18 cellular contexts compared by ENCODE assay signal in the genomic region with DNA sequence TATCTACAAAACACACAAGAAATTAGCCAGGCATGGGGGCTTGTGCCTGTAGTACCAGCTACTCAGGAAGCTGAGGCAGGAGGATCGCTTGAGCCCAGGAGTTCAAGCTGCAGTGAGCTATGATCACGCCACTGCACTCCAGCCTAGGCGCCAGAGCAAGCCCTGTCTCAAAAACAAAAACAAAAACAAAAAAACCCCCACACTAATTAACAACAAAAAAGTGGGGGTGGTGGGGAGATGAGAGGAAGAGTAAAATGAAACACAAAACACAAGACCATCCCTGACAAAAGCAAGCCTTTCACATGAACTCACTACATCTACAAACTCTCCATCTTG. TPM values are rescaled to one million over a fixed set of nuclear protein-coding genes. Genes with fewer than 3 reads are reported as not detected.
DNase-seq lines count a peak whose midpoint lies in the region; ATAC-seq and TF ChIP-seq lines count a peak whose summit lies in the region.
"Had no signal": no experiment of that assay in that cellular context is flagged by ENCODE, and none has a peak within 500 bp of the region (broad histone marks: within the 10 kb centered on the region; RNA-seq: fewer than 3 reads in every experiment).

No MANE protein-coding gene starts in this region.

- peaks cover 2% of the 10 kb centered on the region for H3K36me3 Mint-ChIP-seq in neural progenitor cell
- H3K36me3 Mint-ChIP-seq: CD4-positive, alpha-beta memory T cell; stimulated activated effector memory CD8-positive, alpha-beta T cell treated with anti-CD3 and anti-CD28 coated beads, Interleukin-12 subunit alpha, Interleukin-12 subunit beta, amount 100 ng/mL, for 72 hours; T-cell had no signal

- H3K4me1 Mint-ChIP-seq in neural progenitor cell, result peaks cover 18% of the 10 kb centered on the region

- H3K9me3 ChIP-seq in right atrium auricular region, result no peaks in the 10 kb centered on the region
- H3K9me3 ChIP-seq in esophagus (ENCODE audit: control insufficient read depth in 2 of 2, insufficient read depth in 1 of 2, low read depth in 1 of 2, low read length in 1 of 2), result no peaks in the 10 kb centered on the region
- H3K9me3 ChIP-seq in neural progenitor cell (ENCODE audit: low read depth), result no peaks in the 10 kb centered on the region
- no peaks in the 10 kb centered on the region for H3K9me3 ChIP-seq in vagina
- H3K9me3 ChIP-seq: ovary, uterus had no signal

- no peak for TF ChIP-seq POLR2A in vagina (IDR thresholded peaks at IDR 0.05)

- no peaks in the 10 kb centered on the region for H3F3A ChIP-seq in neural progenitor cell (ENCODE audit: low read depth)

- DNase-seq in right atrium auricular region (ENCODE audit: low spot score) (no peak), cardiac septum (ENCODE audit: low spot score) (no peak), neural progenitor cell (ENCODE audit: low spot score) (no peak), vagina (ENCODE audit: extremely low spot score in 2 of 2) (no peak), NOMO-1 treated with dmso at 0.1 percent for 144 hours (lab: John Stamatoyannopoulos, UW; ENCODE audit: unreplicated experiment) (no peak), left colon (no peak)
- DNase-seq: activated CD8-positive, alpha-beta T cell treated with anti-CD3 and anti-CD28 coated beads, Interleukin-2, amount 10 ng/mL, durations not matched to agents 7 days and 5 days; activated naive CD8-positive, alpha-beta T cell treated with anti-CD3 and anti-CD28 coated beads, Interleukin-2, amount 50 U/mL, for 24 hours; CD4-positive, alpha-beta memory T cell; T-cell; WERI-Rb-1 had no signal

- H3K9ac ChIP-seq in neural progenitor cell, result no peak overlapping the region
- H3K9ac ChIP-seq: KMS-11 had no signal

- H3K4me3 Mint-ChIP-seq in neural progenitor cell, result no peak overlapping the region
- H3K4me3 Mint-ChIP-seq: activated CD8-positive, alpha-beta T cell treated with anti-CD3 and anti-CD28 coated beads, Interleukin-2, amount 10 ng/mL, durations not matched to agents 7 days and 5 days; activated naive CD8-positive, alpha-beta T cell treated with anti-CD3 and anti-CD28 coated beads, Interleukin-2, amount 50 U/mL, for 24 hours; stimulated activated effector memory CD8-positive, alpha-beta T cell treated with anti-CD3 and anti-CD28 coated beads, Interleukin-12 subunit alpha, Interleukin-12 subunit beta, amount 100 ng/mL, for 72 hours; T-cell had no signal

- H3K27ac ChIP-seq in right atrium auricular region, result peak overlapping the region; percentile 54 to 72
- H3K27ac ChIP-seq in esophagus (ENCODE audit: low read depth in 2 of 2, low read length in 1 of 2), result peak overlapping the region; percentile 79 to 98
- no peak overlapping the region for H3K27ac ChIP-seq in neural progenitor cell
- peak overlapping the region; percentile 54 for H3K27ac ChIP-seq in vagina
- H3K27ac ChIP-seq: KMS-11, uterus, WERI-Rb-1 had no signal

- H3K27ac Mint-ChIP-seq in neural progenitor cell, result no peak overlapping the region
- H3K27ac Mint-ChIP-seq: activated CD8-positive, alpha-beta T cell treated with anti-CD3 and anti-CD28 coated beads, Interleukin-2, amount 10 ng/mL, durations not matched to agents 7 days and 5 days; activated naive CD8-positive, alpha-beta T cell treated with anti-CD3 and anti-CD28 coated beads, Interleukin-2, amount 50 U/mL, for 24 hours; CD4-positive, alpha-beta memory T cell; stimulated activated effector memory CD8-positive, alpha-beta T cell treated with anti-CD3 and anti-CD28 coated beads, Interleukin-12 subunit alpha, Interleukin-12 subunit beta, amount 100 ng/mL, for 72 hours; T-cell had no signal

- no peaks in the 10 kb centered on the region for H4K20me1 ChIP-seq in neural progenitor cell (ENCODE audit: low read depth)

- ATAC-seq in left colon (no peak), HG02938 (IDR thresholded peaks at IDR 0.05; ENCODE audit: unreplicated experiment) (no peak)
- ATAC-seq: activated CD8-positive, alpha-beta T cell treated with anti-CD3 and anti-CD28 coated beads, Interleukin-2, amount 10 ng/mL, durations not matched to agents 7 days and 5 days; activated naive CD8-positive, alpha-beta T cell treated with anti-CD3 and anti-CD28 coated beads, Interleukin-2, amount 50 U/mL, for 24 hours; stimulated activated effector memory CD8-positive, alpha-beta T cell treated with anti-CD3 and anti-CD28 coated beads, Interleukin-12 subunit alpha, Interleukin-12 subunit beta, amount 100 ng/mL, for 72 hours; T-cell had no signal

- no peaks in the 10 kb centered on the region for H3K36me3 ChIP-seq in right atrium auricular region
- no peaks in the 10 kb centered on the region for H3K36me3 ChIP-seq in esophagus (ENCODE audit: control insufficient read depth in 2 of 2, insufficient read depth in 2 of 2, low read length in 1 of 2)
- no peaks in the 10 kb centered on the region for H3K36me3 ChIP-seq in neural progenitor cell
- no peaks in the 10 kb centered on the region for H3K36me3 ChIP-seq in vagina
- H3K36me3 ChIP-seq: ovary, uterus, WERI-Rb-1 had no signal

- H2AFZ ChIP-seq in neural progenitor cell (replicated peaks), result peak overlapping the region; percentile 63

- H3K4me1 ChIP-seq in right atrium auricular region (peaks cover 0 to 27% of the 10 kb centered on the region in 2 donors), esophagus (ENCODE audit: control insufficient read depth in 2 of 2, insufficient read depth in 2 of 2, low read length in 1 of 2) (peaks cover 0 to 10% of the 10 kb centered on the region in 2 donors), neural progenitor cell (peaks cover 13% of the 10 kb centered on the region), vagina (no peaks in the 10 kb centered on the region)
- H3K4me1 ChIP-seq: uterus had no signal

- H3K4me3 ChIP-seq in right atrium auricular region (no peak overlapping the region), esophagus (ENCODE audit: low read depth in 1 of 2, low read length in 2 of 2) (no peak overlapping the region), neural progenitor cell (no peak overlapping the region), vagina (no peak overlapping the region)
- H3K4me3 ChIP-seq: ovary, smooth muscle cell, uterus had no signal

- WGBS in esophagus, 2 donors, result 96 to 97% methylated on average over 3 of the region's 3 CpGs

- intact Hi-C loops in cardiac septum (cut with DNase I) (no loop called here), vagina (cut with DNase I) (no loop called here), left colon (cut with DNase I, micrococcal nuclease) (no loop called here)

- no peak overlapping the region for H3K4me2 ChIP-seq in neural progenitor cell
- H3K4me2 ChIP-seq: KMS-11, smooth muscle cell had no signal

- no peaks in the 10 kb centered on the region for H3K27me3 ChIP-seq in right atrium auricular region
- H3K27me3 ChIP-seq in esophagus (ENCODE audit: control insufficient read depth in 1 of 2, insufficient read depth in 2 of 2, low read length in 2 of 2), result no peaks in the 10 kb centered on the region
- H3K27me3 ChIP-seq in neural progenitor cell, result no peaks in the 10 kb centered on the region
- H3K27me3 ChIP-seq in vagina, result no peaks in the 10 kb centered on the region
- H3K27me3 ChIP-seq: ovary, uterus had no signal

- no peak for TF ChIP-seq CTCF in right atrium auricular region (IDR thresholded peaks at IDR 0.05)
- no peak for TF ChIP-seq CTCF in neural progenitor cell (IDR thresholded peaks at IDR 0.05)
- no peak for TF ChIP-seq CTCF in vagina (IDR thresholded peaks at IDR 0.05)

- H3K27me3 Mint-ChIP-seq in neural progenitor cell (ENCODE audit: insufficient read depth, low read depth), result peaks cover 7% of the 10 kb centered on the region
- H3K27me3 Mint-ChIP-seq: activated naive CD8-positive, alpha-beta T cell treated with anti-CD3 and anti-CD28 coated beads, Interleukin-2, amount 50 U/mL, for 24 hours; T-cell had no signal

- peaks cover 8% of the 10 kb centered on the region for H3K9me3 Mint-ChIP-seq in neural progenitor cell
- H3K9me3 Mint-ChIP-seq: activated naive CD8-positive, alpha-beta T cell treated with anti-CD3 and anti-CD28 coated beads, Interleukin-2, amount 50 U/mL, for 24 hours; CD4-positive, alpha-beta memory T cell; stimulated activated effector memory CD8-positive, alpha-beta T cell treated with anti-CD3 and anti-CD28 coated beads, Interleukin-12 subunit alpha, Interleukin-12 subunit beta, amount 100 ng/mL, for 72 hours; T-cell had no signal

- no peaks in the 10 kb centered on the region for H3K79me2 ChIP-seq in neural progenitor cell (ENCODE audit: low read depth)

RNA-seq across cellular contexts. Expression of gene HECTD1, which starts 53.9 kb away (rescaled TPM):
- total RNA-seq in right atrium auricular region (100 to 1,000 TPM; 130 to 145 TPM), cardiac septum (158 TPM), neural progenitor cell (ENCODE audit: low replicate concordance) (142 and 153 TPM in 2 replicates), vagina (325 TPM), left colon (100 to 1,000 TPM; 129 to 142 TPM)
- 100 to 1,000 TPM in 1 of 2 donors, 10 to 100 TPM in 1; 90.0 to 140 TPM for polyA plus RNA-seq in esophagus
